In genomic region chr17:12403881-12404398, GRCh38 we compare ENCODE assay signal across 1 cellular context.
TF ChIP-seq lines count a peak whose summit lies in the region.

No MANE protein-coding gene starts in this region.

TF ChIP-seq in HepG2, 621 proteins besides CTCF, POLR2A, EP300 and RAD21:
- TF ChIP-seq ZBTB40 (IDR thresholded peaks at IDR 0.05): peak; percentile 78
- TF ChIP-seq ZBTB40 (CRISPR knock-in tag; IDR thresholded peaks at IDR 0.05): no peak
- no peak for TF ChIP-seq RFX5 (IDR thresholded peaks at IDR 0.05; ENCODE audit: low read depth, low read length)
TF ChIP-seq in HepG2: peak in this region for 1.
